Comparison of ENCODE assay signal across 16 cellular contexts in genomic region chr5:135188233-135188909, GRCh38.
"Had no signal": no experiment of that assay in that cellular context is flagged by ENCODE, and none has a peak within 500 bp of the region (broad histone marks: within the 10 kb centered on the region; RNA-seq: fewer than 3 reads in every experiment).

No MANE protein-coding gene starts in this region.

- H3K27ac ChIP-seq: adrenal gland, heart right ventricle, left ventricle myocardium inferior, psoas muscle, skin epidermis had no signal

- H3K36me3 ChIP-seq: adrenal gland, heart right ventricle, left ventricle myocardium inferior had no signal

- H3K4me3 ChIP-seq: adrenal gland, heart right ventricle, left ventricle myocardium inferior, psoas muscle, skin epidermis had no signal

- DNase-seq: activated CD4-positive, alpha-beta T cell treated with anti-CD3 and anti-CD28 coated beads for 36 hours; activated CD4-positive, alpha-beta T cell treated with anti-CD3 and anti-CD28 coated beads, Interleukin-2, amount 50 U/mL, for 48 hours; activated gamma-delta T cell; effector memory CD4-positive, alpha-beta T cell; foreskin melanocyte; heart right ventricle; immature natural killer cell; kidney glomerular epithelial cell; left ventricle myocardium inferior; psoas muscle; right cardiac atrium; stimulated activated CD4-positive, alpha-beta T cell treated with anti-CD3 and anti-CD28 coated beads, Interleukin-15, amount 100 ng/mL, for 24 hours; stimulated activated CD4-positive, alpha-beta T cell treated with anti-CD3 and anti-CD28 coated beads, Interleukin-2, amount 100 ng/mL, for 48 hours; stimulated activated naive CD8-positive, alpha-beta T cell treated with anti-CD3 and anti-CD28 coated beads, Interleukin-15, amount 100 ng/mL, for 72 hours had no signal

- H3K9me3 ChIP-seq: adrenal gland, heart right ventricle, left ventricle myocardium inferior, psoas muscle had no signal
